ENCODE assay signal across 10 cellular contexts in genomic region chr2:9095690-9096089, GRCh38.
A peak's percentile ranks its signal among the peaks of the same experiment; 100 is the strongest.
DNase-seq lines count a peak whose midpoint lies in the region; ATAC-seq and TF ChIP-seq lines count a peak whose summit lies in the region.
"Had no signal": no experiment of that assay in that cellular context is flagged by ENCODE, and none has a peak within 500 bp of the region (broad histone marks: within the 10 kb centered on the region; RNA-seq: fewer than 3 reads in every experiment).

No MANE protein-coding gene starts in this region.

- TF ChIP-seq CTCF in Calu3 (IDR thresholded peaks at IDR 0.05; ENCODE audit: unreplicated experiment) (no peak), omental fat pad (IDR thresholded peaks at IDR 0.05) (no peak)

- BruUV-seq in Calu3 (replicated peaks; lab: Mats Ljungman, UMichigan) = no TSS peak

- peak; percentile 29 for DNase-seq in DMS153 treated with DMSO at 0.1 percent for 48 hours (lab: John Stamatoyannopoulos, UW; ENCODE audit: unreplicated experiment)
- DNase-seq in brain pericyte (ENCODE audit: low read depth, low spot score) = peak; percentile 58
- peak in 41 of 51 donors; percentile 8 to 84 (median 55) for DNase-seq in hypothalamus (lab: John Stamatoyannopoulos, UW)
- peak; percentile 58 for DNase-seq in putamen (ENCODE audit: low spot score)
- no peak for DNase-seq in HEK293T (ENCODE audit: extremely low spot score)
- DNase-seq in Calu3 = no peak
- no peak for DNase-seq in NCI-H748 treated with DMSO at 0.1 percent for 48 hours (lab: John Stamatoyannopoulos, UW)
- no peak for DNase-seq in omental fat pad (ENCODE audit: low spot score)
- DNase-seq: kidney glomerular epithelial cell, NCI-H82 had no signal

- H3K9me3 Mint-ChIP-seq in Calu3 (ENCODE audit: low read depth, unreplicated experiment) = no peaks in the 10 kb centered on the region

- H3K36me3 Mint-ChIP-seq in Calu3 (ENCODE audit: insufficient read depth, unreplicated experiment) = no peaks in the 10 kb centered on the region

- intact Hi-C loops in Calu3 (cut with micrococcal nuclease; ENCODE audit: unreplicated experiment) = no loop called here

- CTCF ChIA-PET in HEK293T (lab: Yijun Ruan, JAX) = no interaction called here
- CTCF ChIA-PET in Calu3 (lab: Charles Lee) = interaction anchor here (0.7 kb wide), 1 partner anchor 43 kb away, joined by 3 read pairs; no protein-coding TSS in a partner anchor

- H3K27me3 Mint-ChIP-seq in Calu3 (ENCODE audit: unreplicated experiment) = peaks cover 15% of the 10 kb centered on the region

- peaks cover 9% of the 10 kb centered on the region for H3K4me1 Mint-ChIP-seq in Calu3 (ENCODE audit: low read depth, unreplicated experiment)

- H3K27ac Mint-ChIP-seq in Calu3 (ENCODE audit: unreplicated experiment) = no peak overlapping the region

- ATAC-seq in omental fat pad (ENCODE audit: low FRiP score) = no peak

- H3K4me3 Mint-ChIP-seq in Calu3 (ENCODE audit: low read depth, unreplicated experiment) = no peak overlapping the region

- POLR2A ChIA-PET in HEK293T (lab: Yijun Ruan, JAX) = no interaction called here

TF ChIP-seq in HEK293T, 16 proteins besides CTCF, POLR2A, EP300 and RAD21:
- TF ChIP-seq ARNT (IDR thresholded peaks at IDR 0.05) (no peak), ELF4 (IDR thresholded peaks at IDR 0.05) (no peak), SUZ12 (IDR thresholded peaks at IDR 0.05) (no peak), TARDBP (IDR thresholded peaks at IDR 0.05) (no peak), ZNF384 (IDR thresholded peaks at IDR 0.05) (no peak), FOXM1 (IDR thresholded peaks at IDR 0.05; ENCODE audit: borderline replicate concordance) (no peak), SP1 (IDR thresholded peaks at IDR 0.05) (no peak), LEF1 (IDR thresholded peaks at IDR 0.05; ENCODE audit: borderline replicate concordance) (no peak), NFRKB (IDR thresholded peaks at IDR 0.05) (no peak), FOXK2 (IDR thresholded peaks at IDR 0.05) (no peak), FOXA1 (IDR thresholded peaks at IDR 0.05) (no peak), L3MBTL2 (conservative IDR thresholded peaks at IDR 0.05) (no peak), HDGF (IDR thresholded peaks at IDR 0.05; ENCODE audit: borderline replicate concordance) (no peak), CTBP1 (IDR thresholded peaks at IDR 0.05; ENCODE audit: borderline replicate concordance) (no peak), BHLHE40 (IDR thresholded peaks at IDR 0.05; ENCODE audit: borderline replicate concordance) (no peak)
- TF ChIP-seq, protein P1, sequence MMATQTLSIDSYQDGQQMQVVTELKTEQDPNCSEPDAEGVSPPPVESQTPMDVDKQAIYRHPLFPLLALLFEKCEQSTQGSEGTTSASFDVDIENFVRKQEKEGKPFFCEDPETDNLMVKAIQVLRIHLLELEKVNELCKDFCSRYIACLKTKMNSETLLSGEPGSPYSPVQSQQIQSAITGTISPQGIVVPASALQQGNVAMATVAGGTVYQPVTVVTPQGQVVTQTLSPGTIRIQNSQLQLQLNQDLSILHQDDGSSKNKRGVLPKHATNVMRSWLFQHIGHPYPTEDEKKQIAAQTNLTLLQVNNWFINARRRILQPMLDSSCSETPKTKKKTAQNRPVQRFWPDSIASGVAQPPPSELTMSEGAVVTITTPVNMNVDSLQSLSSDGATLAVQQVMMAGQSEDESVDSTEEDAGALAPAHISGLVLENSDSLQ (IDR thresholded peaks at IDR 0.05) = no peak

Comparison
In these comparisons a context has a peak if more than half of its experiments do, and no peak if none do; other contexts are left out.
1. DNase-seq: peak in DMS153 treated with DMSO at 0.1 percent for 48 hours (single experiment), brain pericyte (single experiment), hypothalamus (41 of 51) and putamen (single experiment); none in HEK293T (single experiment), Calu3 (single experiment), NCI-H748 treated with DMSO at 0.1 percent for 48 hours (single experiment) and omental fat pad (single experiment).